In genomic region chr14:96391293-96392118, GRCh38 we compare ENCODE assay signal across 8 cellular contexts. TPM values are rescaled to one million over a fixed set of nuclear protein-coding genes. Genes with fewer than 3 reads are reported as not detected.
DNase-seq lines count a peak whose midpoint lies in the region; ATAC-seq and TF ChIP-seq lines count a peak whose summit lies in the region.

No MANE protein-coding gene starts in this region.

- CTCF ChIA-PET in GM10248 (lab: Yijun Ruan, JAX), result interaction anchor here (1.4 to 1.8 kb wide), 2 partner anchors 10 to 13 kb away, joined by 4 to 5 read pairs; no protein-coding TSS in a partner anchor

- no peak for TF ChIP-seq EP300 in ovary (IDR thresholded peaks at IDR 0.05)

- peak overlapping the region; percentile 77 to 84 for H3K27ac Mint-ChIP-seq in activated naive CD4-positive, alpha-beta T cell treated with anti-CD3 and anti-CD28 coated beads, Interleukin-2, amount 50 U/mL, for 72 hours

- H3K27ac ChIP-seq in SK-N-MC (no peak overlapping the region), ovary (no peak overlapping the region), thyroid gland (peak overlapping the region in 1 of 3 donors; percentile 57)

- H3K4me1 ChIP-seq in ovary (ENCODE audit: insufficient read depth) (peaks cover 5% of the 10 kb centered on the region), thyroid gland (peaks cover 0 to 9% of the 10 kb centered on the region in 2 donors)

- H3K36me3 Mint-ChIP-seq in activated naive CD4-positive, alpha-beta T cell treated with anti-CD3 and anti-CD28 coated beads, Interleukin-2, amount 50 U/mL, for 72 hours, result peaks cover 0 to 5% of the 10 kb centered on the region in 2 donors

- H3K4me3 ChIP-seq in SK-N-MC (peak overlapping the region; percentile 97), ovary (peak overlapping the region; percentile 54), thyroid gland (replicated peaks in 1 of 3) (peak overlapping the region; percentile 19 to 91 (median 71))

- ATAC-seq in HG02588 (IDR thresholded peaks at IDR 0.05; ENCODE audit: unreplicated experiment) (peak; percentile 85), Right ventricle myocardium inferior (peak; percentile 99)
- peak; percentile 94 to 97 for ATAC-seq in activated naive CD4-positive, alpha-beta T cell treated with anti-CD3 and anti-CD28 coated beads, Interleukin-2, amount 50 U/mL, for 72 hours

- H3K36me3 ChIP-seq in SK-N-MC (ENCODE audit: insufficient read depth, low read length) (peaks cover 3% of the 10 kb centered on the region; the same call in 1 of the 2 replicates), ovary (no peaks in the 10 kb centered on the region), thyroid gland (peaks cover 0 to 2% of the 10 kb centered on the region in 2 donors)

- DNase-seq in GM10248 (ENCODE audit: extremely low spot score), result peak; percentile 100
- DNase-seq in NCI-H1048 (lab: John Stamatoyannopoulos, UW), result peak; percentile 93
- DNase-seq in SK-N-MC (ENCODE audit: low read depth, low spot score), result peak; percentile 30
- peak; percentile 99 to 100 for DNase-seq in activated naive CD4-positive, alpha-beta T cell treated with anti-CD3 and anti-CD28 coated beads, Interleukin-2, amount 50 U/mL, for 72 hours (ENCODE audit: low spot score in 2 of 2)
- DNase-seq in Right ventricle myocardium inferior (ENCODE audit: missing footprints), result peak; percentile 99
- DNase-seq in ovary, result peak; percentile 90 to 96 (median 95)
- DNase-seq in thyroid gland, result peak; percentile 96 to 97

- no peaks in the 10 kb centered on the region for H3K9me3 ChIP-seq in SK-N-MC (ENCODE audit: low read depth, low read length)
- H3K9me3 ChIP-seq in ovary, result no peaks in the 10 kb centered on the region
- H3K9me3 ChIP-seq in thyroid gland, result no peaks in the 10 kb centered on the region

- H3K27me3 ChIP-seq in ovary (no peaks in the 10 kb centered on the region), thyroid gland (no peaks in the 10 kb centered on the region)

- H3K9me3 Mint-ChIP-seq in activated naive CD4-positive, alpha-beta T cell treated with anti-CD3 and anti-CD28 coated beads, Interleukin-2, amount 50 U/mL, for 72 hours, result no peaks in the 10 kb centered on the region

- no peak for TF ChIP-seq POLR2A in ovary (IDR thresholded peaks at IDR 0.05)
- peak in 1 of 2 donors; percentile 23 for TF ChIP-seq POLR2A in thyroid gland (IDR thresholded peaks at IDR 0.05)

- TF ChIP-seq CTCF in GM10248 (IDR thresholded peaks at IDR 0.05; ENCODE audit: control extremely low read depth, extremely low read depth, low read depth, missing control alignments) (no peak), ovary (IDR thresholded peaks at IDR 0.05) (no peak), thyroid gland (IDR thresholded peaks at IDR 0.05) (peak in 1 of 6 experiments; percentile 6)

- 0 to 1% (median 1%) methylated on average over 37 to 79 of the region's 79 CpGs for WGBS in ovary, 3 donors
- WGBS in thyroid gland, 2 donors, result 0 to 1% methylated on average over 3 to 22 of the region's 79 CpGs

- H3K9ac ChIP-seq in SK-N-MC (ENCODE audit: insufficient read length), result peak overlapping the region; percentile 85

- intact Hi-C loops in Right ventricle myocardium inferior (cut with DNase I), result loop anchor here (2.0 kb wide), 1 partner anchor 29 kb away; the partner anchor contains the start of genes ATG2B and GSKIP
- intact Hi-C loops in ovary (cut with DNase I), result no loop called here
- intact Hi-C loops in thyroid gland (cut with DNase I), result no loop called here

- POLR2A ChIA-PET in GM10248 (lab: Yijun Ruan, JAX), result no interaction called here

RNA-seq across cellular contexts. Expression of gene AK7, which starts 0.4 kb away (rescaled TPM):
- total RNA-seq in activated naive CD4-positive, alpha-beta T cell treated with anti-CD3 and anti-CD28 coated beads, Interleukin-2, amount 50 U/mL, for 72 hours, result 1 to 10 TPM in 1 of 2 donors, under 1 TPM in 1; 0.80 to 2.4 TPM
- 0.32 TPM for total RNA-seq in Right ventricle myocardium inferior
- 10 to 100 TPM in 1 of 7 donors, 1 to 10 TPM in 4, under 1 TPM in 2; 0.48 to 17.2 (median 1.4) TPM for total RNA-seq in ovary
- 1 to 10 TPM in 1 of 2 donors, under 1 TPM in 1; 0.47 to 1.2 TPM for polyA plus RNA-seq in ovary
- 10 to 100 TPM in 2 of 4 donors, 1 to 10 TPM in 2; 2.4 to 15.6 (median 10.0) TPM for total RNA-seq in thyroid gland

RNA-seq across cellular contexts. Expression of gene GSKIP, which starts 28.2 kb away (rescaled TPM):
- total RNA-seq in activated naive CD4-positive, alpha-beta T cell treated with anti-CD3 and anti-CD28 coated beads, Interleukin-2, amount 50 U/mL, for 72 hours, result 10 to 100 TPM; 16.0 to 24.7 TPM
- total RNA-seq in Right ventricle myocardium inferior, result 11.6 TPM
- 10 to 100 TPM in 4 of 7 donors, 1 to 10 TPM in 3; 6.3 to 15.4 (median 10.1) TPM for total RNA-seq in ovary
- polyA plus RNA-seq in ovary, result 10 to 100 TPM in 1 of 2 donors, 1 to 10 TPM in 1; 10.0 to 10.4 TPM
- total RNA-seq in thyroid gland, result 10 to 100 TPM; 15.2 to 22.3 (median 19.7) TPM

RNA-seq across cellular contexts. Expression of gene ATG2B, which starts 28.4 kb away (rescaled TPM):
- 10 to 100 TPM; 21.2 to 23.3 TPM for total RNA-seq in activated naive CD4-positive, alpha-beta T cell treated with anti-CD3 and anti-CD28 coated beads, Interleukin-2, amount 50 U/mL, for 72 hours
- total RNA-seq in Right ventricle myocardium inferior, result 9.2 TPM
- total RNA-seq in ovary, result 10 to 100 TPM; 20.2 to 33.1 (median 25.8) TPM
- polyA plus RNA-seq in ovary, result 10 to 100 TPM in 1 of 2 donors, 1 to 10 TPM in 1; 5.3 to 14.1 TPM
- 10 to 100 TPM; 28.4 to 55.1 (median 40.0) TPM for total RNA-seq in thyroid gland

Comparison
In these comparisons a context has a peak if more than half of its experiments do, and no peak if none do; other contexts are left out.
1. DNase-seq: peak in every context shown above with its lines; median percentile 100 in GM10248; 100 in activated naive CD4-positive, alpha-beta T cell treated with anti-CD3 and anti-CD28 coated beads, Interleukin-2, amount 50 U/mL, for 72 hours; 99 in Right ventricle myocardium inferior; 96 in thyroid gland; 95 in ovary; 93 in NCI-H1048; 30 in SK-N-MC.